Comparison of ENCODE assay signal across 28 cellular contexts in the genomic region with DNA sequence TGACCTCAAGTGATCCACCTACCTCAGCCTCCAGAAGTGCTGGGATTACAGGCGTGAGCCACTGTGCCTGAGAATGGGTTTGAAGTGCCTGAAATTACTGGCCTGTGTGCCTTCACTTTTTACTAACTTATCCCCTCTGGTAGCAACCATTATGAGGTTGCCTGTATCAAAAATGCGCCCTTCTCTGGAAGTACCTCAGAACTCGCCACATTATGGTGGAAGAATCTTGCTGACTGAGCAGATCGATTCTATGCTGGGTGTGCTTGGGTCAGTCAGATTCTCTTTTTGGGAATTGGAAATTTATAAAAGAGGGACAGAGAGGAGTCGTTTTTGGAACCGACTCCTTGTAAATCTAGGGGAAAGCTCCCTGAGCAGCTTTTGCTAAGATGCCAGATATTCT. TPM values are rescaled to one million over a fixed set of nuclear protein-coding genes. Genes with fewer than 3 reads are reported as not detected.
"Had no signal": no experiment of that assay in that cellular context is flagged by ENCODE, and none has a peak within 500 bp of the region (broad histone marks: within the 10 kb centered on the region; RNA-seq: fewer than 3 reads in every experiment).

No MANE protein-coding gene starts in this region.

- H3K27me3 Mint-ChIP-seq: naive B cell had no signal

- H3K27ac Mint-ChIP-seq: dendritic cell treated with granulocyte-macrophage colony-stimulating factor and Interleukin-4, amounts not matched to agents 40 ng/mL and 50 ng/mL, for 4 days; mesothelial cell of epicardium; naive B cell had no signal

- H3K36me3 ChIP-seq: esophagus squamous epithelium, gastrocnemius medialis, heart right ventricle, left lung, lower lobe of right lung had no signal

- H3K9me3 ChIP-seq: esophagus squamous epithelium, gastrocnemius medialis, heart right ventricle, lower lobe of right lung, mucosa of descending colon had no signal

- H3K9me3 Mint-ChIP-seq: dendritic cell treated with granulocyte-macrophage colony-stimulating factor and Interleukin-4, amounts not matched to agents 40 ng/mL and 50 ng/mL, for 4 days; mesothelial cell of epicardium had no signal

- H3K27ac ChIP-seq: esophagus squamous epithelium, gastrocnemius medialis, heart right ventricle, left lung, lower lobe of right lung had no signal

- H3K36me3 Mint-ChIP-seq: mesothelial cell of epicardium, naive B cell had no signal

- H3K4me3 Mint-ChIP-seq: dendritic cell treated with granulocyte-macrophage colony-stimulating factor and Interleukin-4, amounts not matched to agents 40 ng/mL and 50 ng/mL, for 4 days; mesothelial cell of epicardium; naive B cell had no signal

- H3K27me3 ChIP-seq: esophagus squamous epithelium, gastrocnemius medialis, heart right ventricle, left lung had no signal

- FAIRE-seq: colon, endothelial cell of umbilical vein, islet of Langerhans, keratinocyte had no signal

- H3K4me1 ChIP-seq: esophagus squamous epithelium, gastrocnemius medialis, heart right ventricle, left lung, lower lobe of right lung had no signal

- H3K4me3 ChIP-seq: esophagus squamous epithelium, gastrocnemius medialis, heart right ventricle, left lung, lower lobe of right lung, mucosa of descending colon had no signal

- DNase-seq: cortex of kidney; effector memory CD4-positive, alpha-beta T cell; esophagus squamous epithelium; foreskin fibroblast; foreskin melanocyte; gastrocnemius medialis; glutamatergic neuron; head of caudate nucleus; heart right ventricle; hippocampal formation; left cardiac atrium; left lung; left ventricle myocardium superior; lower lobe of right lung; mesenchymal stem cell; mucosa of descending colon; naive B cell had no signal

- ATAC-seq: gastrocnemius medialis, heart right ventricle, left cardiac atrium, left lung, left ventricle myocardium superior, lower lobe of right lung, mucosa of descending colon had no signal

RNA-seq across cellular contexts. Expression of gene LHCGR, which starts 8.2 kb away (rescaled TPM):
- total RNA-seq: dermis microvascular lymphatic vessel endothelial cell, endothelial cell of umbilical vein, epithelial cell of proximal tubule, gastrocnemius medialis, kidney epithelial cell, lung microvascular endothelial cell, mucosa of descending colon, myocyte had no signal
- polyA plus RNA-seq: endothelial cell of umbilical vein, keratinocyte had no signal
